ENCODE assay signal across 19 cellular contexts in the genomic region with DNA sequence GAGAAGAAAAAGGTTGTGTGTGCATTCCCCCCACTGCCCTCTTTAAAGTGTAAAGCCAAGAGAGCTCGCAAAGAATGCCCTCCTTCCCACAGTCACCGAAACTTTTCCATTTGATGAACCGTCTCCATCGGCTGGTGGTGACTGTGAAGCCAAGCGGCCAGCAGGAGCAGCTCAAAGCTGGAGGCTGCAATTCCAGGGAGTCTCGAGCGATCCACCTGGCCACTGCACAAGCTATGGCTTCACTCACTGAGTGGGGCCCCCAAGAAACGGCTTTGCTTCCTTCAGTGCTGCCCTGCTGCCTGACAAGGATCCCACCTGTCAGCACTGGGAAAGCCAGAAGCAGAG.
DNase-seq lines count a peak whose midpoint lies in the region; ATAC-seq and TF ChIP-seq lines count a peak whose summit lies in the region.
"Had no signal": no experiment of that assay in that cellular context is flagged by ENCODE, and none has a peak within 500 bp of the region (broad histone marks: within the 10 kb centered on the region; RNA-seq: fewer than 3 reads in every experiment).

No MANE protein-coding gene starts in this region.

- H3K9me3 ChIP-seq in endodermal cell (ENCODE audit: control insufficient read depth, low read length) (no peaks in the 10 kb centered on the region), Peyer's patch (no peaks in the 10 kb centered on the region)
- H3K9me3 ChIP-seq: BE2C, HAP-1 had no signal

- no peak overlapping the region for H3K4me3 ChIP-seq in endodermal cell (ENCODE audit: low read length)
- H3K4me3 ChIP-seq in Peyer's patch: no peak overlapping the region
- H3K4me3 ChIP-seq: HAP-1 had no signal

- H3K4me3 Mint-ChIP-seq in stimulated activated naive CD8-positive, alpha-beta T cell treated with anti-CD3 and anti-CD28 coated beads, Interleukin-15, Interleukin-2, amounts not matched to agents 100 ng/mL and 50 ng/mL, for 24 hours: peak overlapping the region; percentile 18
- H3K4me3 Mint-ChIP-seq in WTC11: no peak overlapping the region
- H3K4me3 Mint-ChIP-seq in endodermal cell: no peak overlapping the region
- peak overlapping the region; percentile 3 to 59 for H3K4me3 Mint-ChIP-seq in stimulated activated naive CD8-positive, alpha-beta T cell treated with anti-CD3 and anti-CD28 coated beads, Interleukin-15, amount 100 ng/mL, for 72 hours
- no peak overlapping the region for H3K4me3 Mint-ChIP-seq in type B pancreatic cell
- H3K4me3 Mint-ChIP-seq: CD8-positive, alpha-beta memory T cell had no signal

- H3K4me1 Mint-ChIP-seq in stimulated activated naive CD8-positive, alpha-beta T cell treated with anti-CD3 and anti-CD28 coated beads, Interleukin-15, Interleukin-2, amounts not matched to agents 100 ng/mL and 50 ng/mL, for 24 hours (ENCODE audit: low read depth): peaks cover 86% of the 10 kb centered on the region
- peaks cover 44% of the 10 kb centered on the region for H3K4me1 Mint-ChIP-seq in WTC11
- peaks cover 57% of the 10 kb centered on the region for H3K4me1 Mint-ChIP-seq in endodermal cell
- H3K4me1 Mint-ChIP-seq in stimulated activated naive CD8-positive, alpha-beta T cell treated with anti-CD3 and anti-CD28 coated beads, Interleukin-15, amount 100 ng/mL, for 72 hours: peaks cover 83% of the 10 kb centered on the region
- H3K4me1 Mint-ChIP-seq in type B pancreatic cell (ENCODE audit: unreplicated experiment): peaks cover 43% of the 10 kb centered on the region

- POLR2A ChIA-PET in WTC11 (lab: Charles Lee): no interaction called here

- H3K4me1 ChIP-seq in endodermal cell (ENCODE audit: control insufficient read depth, insufficient read depth, low read length): peaks cover 39% of the 10 kb centered on the region
- H3K4me1 ChIP-seq in Peyer's patch: peaks cover 0 to 36% (median 3%) of the 10 kb centered on the region in 4 donors
- H3K4me1 ChIP-seq: BE2C had no signal

- H3K9ac ChIP-seq in endodermal cell (ENCODE audit: extremely low read depth, low read length, poor library complexity, severe bottlenecking): no peak overlapping the region

- CTCF ChIA-PET in WTC11 (lab: Charles Lee): interaction anchor here (1.1 to 3.3 kb wide), 5 partner anchors 10 to 66 kb away, joined by 3 to 20 read pairs (median 3); no protein-coding TSS in a partner anchor

- no peaks in the 10 kb centered on the region for H3K9me3 Mint-ChIP-seq in stimulated activated naive CD8-positive, alpha-beta T cell treated with anti-CD3 and anti-CD28 coated beads, Interleukin-15, Interleukin-2, amounts not matched to agents 100 ng/mL and 50 ng/mL, for 24 hours
- H3K9me3 Mint-ChIP-seq in WTC11 (no peaks in the 10 kb centered on the region), endodermal cell (no peaks in the 10 kb centered on the region), type B pancreatic cell (no peaks in the 10 kb centered on the region)
- peaks cover 0 to 7% of the 10 kb centered on the region in 2 donors for H3K9me3 Mint-ChIP-seq in stimulated activated naive CD8-positive, alpha-beta T cell treated with anti-CD3 and anti-CD28 coated beads, Interleukin-15, amount 100 ng/mL, for 72 hours
- H3K9me3 Mint-ChIP-seq: CD8-positive, alpha-beta memory T cell had no signal

- no peak overlapping the region for H3K27ac ChIP-seq in endodermal cell (ENCODE audit: low read depth, low read length)
- H3K27ac ChIP-seq in Peyer's patch: no peak overlapping the region

- no peak for TF ChIP-seq CTCF in WTC11 (IDR thresholded peaks at IDR 0.05)
- TF ChIP-seq CTCF in endodermal cell (conservative IDR thresholded peaks at IDR 0.05): peak; percentile 24
- TF ChIP-seq CTCF in type B pancreatic cell (conservative IDR thresholded peaks at IDR 0.05): no peak
- no peak for TF ChIP-seq CTCF in Peyer's patch (IDR thresholded peaks at IDR 0.05)

- WGBS in endodermal cell (ENCODE audit: insufficient coverage in 1 of 2, insufficient read length in 1 of 2), 2 experiments: 87 to 89% methylated on average over 7 to 8 of the region's 8 CpGs

- TF ChIP-seq POLR2A in Peyer's patch (IDR thresholded peaks at IDR 0.05): no peak

- H3K27me3 Mint-ChIP-seq in stimulated activated naive CD8-positive, alpha-beta T cell treated with anti-CD3 and anti-CD28 coated beads, Interleukin-15, Interleukin-2, amounts not matched to agents 100 ng/mL and 50 ng/mL, for 24 hours: no peaks in the 10 kb centered on the region
- H3K27me3 Mint-ChIP-seq in WTC11 (ENCODE audit: low read depth) (no peaks in the 10 kb centered on the region), endodermal cell (ENCODE audit: insufficient read depth) (peaks cover 43% of the 10 kb centered on the region), type B pancreatic cell (no peaks in the 10 kb centered on the region)
- H3K27me3 Mint-ChIP-seq in stimulated activated naive CD8-positive, alpha-beta T cell treated with anti-CD3 and anti-CD28 coated beads, Interleukin-15, amount 100 ng/mL, for 72 hours: peaks cover 7% of the 10 kb centered on the region

- ATAC-seq in stimulated activated naive CD8-positive, alpha-beta T cell treated with anti-CD3 and anti-CD28 coated beads, Interleukin-15, Interleukin-2, amounts not matched to agents 100 U/mL and 50 U/mL, for 24 hours: no peak
- ATAC-seq in WTC11 (peak; percentile 18), HG02678 (IDR thresholded peaks at IDR 0.05; ENCODE audit: unreplicated experiment) (no peak)
- ATAC-seq in stimulated activated naive CD8-positive, alpha-beta T cell treated with anti-CD3 and anti-CD28 coated beads, Interleukin-15, amount 100 ng/mL, for 72 hours: no peak
- ATAC-seq: Panc1, SK-N-SH treated with all-trans-retinoic acid at 6 μM for 48 hours had no signal

- H3K36me3 ChIP-seq in endodermal cell (ENCODE audit: control insufficient read depth, insufficient read depth, low read length) (no peaks in the 10 kb centered on the region), Peyer's patch (no peaks in the 10 kb centered on the region)
- H3K36me3 ChIP-seq: BE2C, HAP-1 had no signal

- H3K36me3 Mint-ChIP-seq in stimulated activated naive CD8-positive, alpha-beta T cell treated with anti-CD3 and anti-CD28 coated beads, Interleukin-15, Interleukin-2, amounts not matched to agents 100 ng/mL and 50 ng/mL, for 24 hours (ENCODE audit: low read depth): no peaks in the 10 kb centered on the region
- H3K36me3 Mint-ChIP-seq in WTC11 (no peaks in the 10 kb centered on the region), endodermal cell (ENCODE audit: low read depth) (no peaks in the 10 kb centered on the region), type B pancreatic cell (no peaks in the 10 kb centered on the region)
- H3K36me3 Mint-ChIP-seq: CD8-positive, alpha-beta memory T cell had no signal

- H3K27me3 ChIP-seq in endodermal cell (ENCODE audit: control insufficient read depth, insufficient read depth, low read length, poor library complexity, severe bottlenecking) (peaks cover 10% of the 10 kb centered on the region), Peyer's patch (no peaks in the 10 kb centered on the region)
- H3K27me3 ChIP-seq: BE2C had no signal

- no peak for DNase-seq in stimulated activated naive CD8-positive, alpha-beta T cell treated with anti-CD3 and anti-CD28 coated beads, Interleukin-15, Interleukin-2, amounts not matched to agents 100 U/mL and 50 U/mL, for 24 hours
- DNase-seq in WTC11 (ENCODE audit: low spot score) (no peak), endodermal cell (peak; percentile 50), type B pancreatic cell (ENCODE audit: extremely low spot score, unreplicated experiment) (no peak), Peyer's patch (no peak)
- DNase-seq in stimulated activated naive CD8-positive, alpha-beta T cell treated with anti-CD3 and anti-CD28 coated beads, Interleukin-15, amount 100 ng/mL, for 72 hours: no peak
- DNase-seq: BE2C; CD8-positive, alpha-beta memory T cell; DND-41; GF-D8; NCI-H1694; NCI-H2107; NCI-H345; SHP77 had no signal

- peak overlapping the region; percentile 26 for H3K27ac Mint-ChIP-seq in stimulated activated naive CD8-positive, alpha-beta T cell treated with anti-CD3 and anti-CD28 coated beads, Interleukin-15, Interleukin-2, amounts not matched to agents 100 ng/mL and 50 ng/mL, for 24 hours
- H3K27ac Mint-ChIP-seq in WTC11: no peak overlapping the region
- H3K27ac Mint-ChIP-seq in endodermal cell: no peak overlapping the region
- no peak overlapping the region for H3K27ac Mint-ChIP-seq in stimulated activated naive CD8-positive, alpha-beta T cell treated with anti-CD3 and anti-CD28 coated beads, Interleukin-15, amount 100 ng/mL, for 72 hours
- no peak overlapping the region for H3K27ac Mint-ChIP-seq in type B pancreatic cell
- H3K27ac Mint-ChIP-seq: CD8-positive, alpha-beta memory T cell had no signal

TF ChIP-seq in WTC11, 78 proteins besides CTCF, POLR2A, EP300 and RAD21 (continues in another document):
- TF ChIP-seq, protein P1, sequence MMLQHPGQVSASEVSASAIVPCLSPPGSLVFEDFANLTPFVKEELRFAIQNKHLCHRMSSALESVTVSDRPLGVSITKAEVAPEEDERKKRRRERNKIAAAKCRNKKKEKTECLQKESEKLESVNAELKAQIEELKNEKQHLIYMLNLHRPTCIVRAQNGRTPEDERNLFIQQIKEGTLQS (CRISPR knock-in tag; conservative IDR thresholded peaks at IDR 0.05): no peak
- no peak for TF ChIP-seq RORB (CRISPR knock-in tag; IDR thresholded peaks at IDR 0.05)
- no peak for TF ChIP-seq RELA (CRISPR knock-in tag; IDR thresholded peaks at IDR 0.05; ENCODE audit: borderline replicate concordance)
- TF ChIP-seq ZNF232 (CRISPR knock-in tag; IDR thresholded peaks at IDR 0.05): no peak
- TF ChIP-seq GRHL2 (CRISPR knock-in tag; IDR thresholded peaks at IDR 0.05; ENCODE audit: insufficient replicate concordance, severe bottlenecking): no peak
- TF ChIP-seq ZNF138 (CRISPR knock-in tag; conservative IDR thresholded peaks at IDR 0.05): no peak
- no peak for TF ChIP-seq OVOL2 (CRISPR knock-in tag; IDR thresholded peaks at IDR 0.05; ENCODE audit: borderline replicate concordance)
- TF ChIP-seq ZBTB21 (CRISPR knock-in tag; IDR thresholded peaks at IDR 0.05; ENCODE audit: borderline replicate concordance): no peak
- TF ChIP-seq, protein P2, sequence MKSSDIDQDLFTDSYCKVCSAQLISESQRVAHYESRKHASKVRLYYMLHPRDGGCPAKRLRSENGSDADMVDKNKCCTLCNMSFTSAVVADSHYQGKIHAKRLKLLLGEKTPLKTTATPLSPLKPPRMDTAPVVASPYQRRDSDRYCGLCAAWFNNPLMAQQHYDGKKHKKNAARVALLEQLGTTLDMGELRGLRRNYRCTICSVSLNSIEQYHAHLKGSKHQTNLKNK (CRISPR knock-in tag; IDR thresholded peaks at IDR 0.05): no peak

Comparison
In these comparisons a context has a peak if more than half of its experiments do, and no peak if none do; other contexts are left out.
1. H3K4me3 Mint-ChIP-seq: peak in stimulated activated naive CD8-positive, alpha-beta T cell treated with anti-CD3 and anti-CD28 coated beads, Interleukin-15, Interleukin-2, amounts not matched to agents 100 ng/mL and 50 ng/mL, for 24 hours (single experiment) and stimulated activated naive CD8-positive, alpha-beta T cell treated with anti-CD3 and anti-CD28 coated beads, Interleukin-15, amount 100 ng/mL, for 72 hours (2 of 2); none in WTC11 (single experiment), endodermal cell (single experiment) and type B pancreatic cell (single experiment).